In the genomic region with DNA sequence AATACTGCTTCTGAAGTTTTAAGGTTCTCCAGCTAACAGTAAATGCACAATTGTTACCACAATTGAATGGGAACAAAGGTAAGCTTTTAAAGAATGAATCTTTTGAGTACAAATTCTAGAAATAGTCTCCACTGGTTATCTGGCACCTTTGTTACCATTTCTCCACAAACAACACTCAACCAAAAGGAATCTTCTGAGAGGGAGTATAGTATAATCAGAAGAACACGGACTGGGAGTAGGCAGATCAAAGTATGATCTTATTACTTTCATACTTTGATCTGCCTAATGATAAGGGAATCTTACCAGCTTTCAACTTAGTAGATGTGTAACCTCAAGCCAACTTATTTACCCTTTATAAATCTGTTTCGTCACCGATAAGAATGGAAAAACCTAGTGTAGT, we compare ENCODE assay signal across 9 cellular contexts. TPM values are rescaled to one million over a fixed set of nuclear protein-coding genes. Genes with fewer than 3 reads are reported as not detected.
A peak's percentile ranks its signal among the peaks of the same experiment; 100 is the strongest.
DNase-seq lines count a peak whose midpoint lies in the region; ATAC-seq and TF ChIP-seq lines count a peak whose summit lies in the region.
"Had no signal": no experiment of that assay in that cellular context is flagged by ENCODE, and none has a peak within 500 bp of the region (broad histone marks: within the 10 kb centered on the region; RNA-seq: fewer than 3 reads in every experiment).

No MANE protein-coding gene starts in this region.

- H3K9me3 ChIP-seq in muscle layer of duodenum (ENCODE audit: control insufficient read depth in 1 of 2, low read length in 2 of 2), result no peaks in the 10 kb centered on the region

- ATAC-seq in HG03045 (IDR thresholded peaks at IDR 0.05; ENCODE audit: unreplicated experiment), result no peak

- in situ Hi-C loops in brain microvascular endothelial cell (cut with HindIII; ENCODE audit: low pct_ligation_motif_present, low sequenced_read_pairs), result no loop called here

- DNase-seq in AG10803 (ENCODE audit: low read depth) (no peak), brain microvascular endothelial cell (no peak), DMS53 treated with DMSO at 0.1 percent for 48 hours (lab: John Stamatoyannopoulos, UW; ENCODE audit: unreplicated experiment) (no peak), amygdala (lab: John Stamatoyannopoulos, UW) (no peak), NCI-H524 treated with DMSO at 0.1 percent for 48 hours (lab: John Stamatoyannopoulos, UW) (no peak)
- no peak for DNase-seq in Jurkat, Clone E6-1 (ENCODE audit: low read depth, low spot score)
- DNase-seq: Right ventricle myocardium superior had no signal

- peaks cover 0 to 24% of the 10 kb centered on the region in 2 donors for H3K4me1 ChIP-seq in muscle layer of duodenum (ENCODE audit: control insufficient read depth in 1 of 2, insufficient read depth in 2 of 2, low read length in 2 of 2)

- H3K27me3 ChIP-seq in brain microvascular endothelial cell (replicated peaks) (no peaks in the 10 kb centered on the region), muscle layer of duodenum (ENCODE audit: low read depth, low read length) (no peaks in the 10 kb centered on the region)

- H3K27ac ChIP-seq in brain microvascular endothelial cell (no peak overlapping the region), muscle layer of duodenum (ENCODE audit: low read length) (no peak overlapping the region)

- H3K36me3 ChIP-seq in brain microvascular endothelial cell (replicated peaks) (no peaks in the 10 kb centered on the region), muscle layer of duodenum (ENCODE audit: control insufficient read depth in 1 of 2, insufficient read depth in 2 of 2, low read length in 2 of 2) (peaks cover 3 to 14% of the 10 kb centered on the region in 2 donors)

- TF ChIP-seq CTCF in AG10803 (conservative IDR thresholded peaks at IDR 0.05; ENCODE audit: low read length), result no peak
- TF ChIP-seq CTCF in brain microvascular endothelial cell (IDR thresholded peaks at IDR 0.05; ENCODE audit: low read depth, low read length, missing control alignments), result no peak

- H3K4me3 ChIP-seq in AG10803 (ENCODE audit: low read length) (peak overlapping the region; percentile 92), brain microvascular endothelial cell (ENCODE audit: low read depth, low read length) (peak overlapping the region; percentile 94), muscle layer of duodenum (ENCODE audit: low read depth in 1 of 2, low read length in 2 of 2) (peak overlapping the region; percentile 91 to 98)
- H3K4me3 ChIP-seq in Jurkat, Clone E6-1 (ENCODE audit: low read length), result peak overlapping the region; percentile 98

RNA-seq across cellular contexts. Expression of a gene that starts 1.4 kb away (rescaled TPM):
- 22.1 TPM for polyA plus RNA-seq in Jurkat, Clone E6-1 (2012; ENCODE audit: insufficient read depth, insufficient read length)

RNA-seq across cellular contexts. Expression of a gene that starts 1.7 kb away (rescaled TPM):
- 115 TPM for polyA plus RNA-seq in Jurkat, Clone E6-1 (2012; ENCODE audit: insufficient read depth, insufficient read length)

RNA-seq across cellular contexts. Expression of a gene that starts 43.3 kb away (rescaled TPM):
- 3.3 TPM for polyA plus RNA-seq in Jurkat, Clone E6-1 (2012; ENCODE audit: insufficient read depth, insufficient read length)
